ENCODE assay signal across 17 cellular contexts in the genomic region with DNA sequence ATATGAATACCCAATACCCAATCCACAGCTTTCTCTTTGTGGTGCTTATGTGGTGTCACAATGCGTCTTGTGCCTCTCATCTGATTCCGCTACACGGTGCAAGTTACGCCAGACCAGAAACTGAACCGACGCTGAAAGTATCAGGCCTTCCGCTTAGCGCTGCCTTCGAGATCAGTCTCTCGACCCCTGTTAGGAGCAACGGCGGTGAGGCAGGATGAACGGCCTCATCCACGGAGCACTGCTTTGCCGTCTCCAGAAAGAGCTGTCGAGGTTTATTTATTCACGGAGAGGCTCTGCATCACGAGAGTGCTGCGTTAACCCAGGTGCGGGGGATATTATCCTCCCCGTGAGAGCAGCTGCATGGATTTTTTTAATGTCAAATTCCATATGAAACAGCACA.
DNase-seq lines count a peak whose midpoint lies in the region; ATAC-seq and TF ChIP-seq lines count a peak whose summit lies in the region.
"Had no signal": no experiment of that assay in that cellular context is flagged by ENCODE, and none has a peak within 500 bp of the region (broad histone marks: within the 10 kb centered on the region; RNA-seq: fewer than 3 reads in every experiment).

No MANE protein-coding gene starts in this region.

- peak overlapping the region; percentile 24; the same call in 1 of the 2 replicates for H3K14ac ChIP-seq in H9 (ENCODE audit: insufficient read depth, low read length)

- no CpG with 5 or more reads among the region's 21 CpGs for WGBS in H9 (ENCODE audit: extremely low coverage, insufficient read length, low lambda C conversion rate)
- WGBS in spleen, 5 donors: 89 to 94% (median 90%) methylated on average over 21 of the region's 21 CpGs

- H3K27ac ChIP-seq in H9 (ENCODE audit: insufficient read length, low read depth, low read length): no peak overlapping the region
- H3K27ac ChIP-seq in spleen: no peak overlapping the region

- H2BK120ac ChIP-seq in H9 (ENCODE audit: low read depth, low read length, poor library complexity, severe bottlenecking): no peak overlapping the region

- H3K27me3 ChIP-seq in H9 (ENCODE audit: insufficient read depth, low read length) (no peaks in the 10 kb centered on the region), spleen (replicated peaks in 1 of 7) (no peaks in the 10 kb centered on the region)

- TF ChIP-seq POLR2A in spleen (IDR thresholded peaks at IDR 0.05): no peak

- intact Hi-C loops in spleen (cut with DNase I; ENCODE audit: low total_unique reads): no loop called here

- H2BK12ac ChIP-seq in H9 (ENCODE audit: insufficient read length, low read depth, low read length): no peak overlapping the region

- no peak overlapping the region for H3K56ac ChIP-seq in H9 (ENCODE audit: insufficient read length, low read depth, low read length)

- no peak overlapping the region for H3K4ac ChIP-seq in H9 (ENCODE audit: low read depth, low read length)

- H3K79me1 ChIP-seq in H9 (ENCODE audit: insufficient read depth, low read depth, low read length, poor library complexity, severe bottlenecking): no peaks in the 10 kb centered on the region

- no peaks in the 10 kb centered on the region for H3K9me3 ChIP-seq in H9 (ENCODE audit: control insufficient read depth, low read depth, low read length)
- peaks cover 0 to 11% (median 0%) of the 10 kb centered on the region in 8 donors for H3K9me3 ChIP-seq in spleen

- no peak overlapping the region for H3K27ac Mint-ChIP-seq in H9
- H3K27ac Mint-ChIP-seq in chondrocyte (ENCODE audit: unreplicated experiment): no peak overlapping the region
- H3K27ac Mint-ChIP-seq in nephron progenitor cell: peak overlapping the region; percentile 59
- no peak overlapping the region for H3K27ac Mint-ChIP-seq in stimulated activated effector memory CD8-positive, alpha-beta T cell treated with anti-CD3 and anti-CD28 coated beads, Interleukin-12 subunit alpha, Interleukin-12 subunit beta, amount 100 ng/mL, for 72 hours
- H3K27ac Mint-ChIP-seq: CD4-positive, alpha-beta memory T cell had no signal

- no peaks in the 10 kb centered on the region for H3K36me3 ChIP-seq in spleen

- no peak overlapping the region for H2AK5ac ChIP-seq in H9 (ENCODE audit: insufficient read length, low read length)

- no peak overlapping the region for H3K18ac ChIP-seq in H9 (ENCODE audit: insufficient read length, low read depth, low read length)

- H3T11ph ChIP-seq in H9 (ENCODE audit: low read length): no peak overlapping the region

- H3K79me2 ChIP-seq in H9 (ENCODE audit: insufficient read depth, low read length): no peaks in the 10 kb centered on the region

- no peak for ATAC-seq in stimulated activated effector memory CD8-positive, alpha-beta T cell treated with anti-CD3 and anti-CD28 coated beads, Interleukin-12 subunit alpha, Interleukin-12 subunit beta, amount 100 ng/mL, for 72 hours
- ATAC-seq in HG02973 (IDR thresholded peaks at IDR 0.05; ENCODE audit: unreplicated experiment): no peak

- H3K9ac ChIP-seq in H9 (ENCODE audit: extremely low read depth, insufficient read length, low read length): no peak overlapping the region

- H3K27me3 Mint-ChIP-seq in H9 (ENCODE audit: low read depth): no peaks in the 10 kb centered on the region; the same call in 1 of the 2 replicates
- peaks cover under 1% of the 10 kb centered on the region for H3K27me3 Mint-ChIP-seq in chondrocyte (ENCODE audit: low read depth)
- peaks cover 10% of the 10 kb centered on the region for H3K27me3 Mint-ChIP-seq in nephron progenitor cell (ENCODE audit: low read depth, poor library complexity)
- H3K27me3 Mint-ChIP-seq: CD4-positive, alpha-beta memory T cell had no signal

- no peak overlapping the region for H2AFZ ChIP-seq in H9 (ENCODE audit: low read length)

- no peaks in the 10 kb centered on the region for H3K4me1 ChIP-seq in H9 (ENCODE audit: insufficient read depth, low read length)
- no peaks in the 10 kb centered on the region for H3K4me1 ChIP-seq in spleen

- H3K4me3 ChIP-seq in spleen: no peak overlapping the region

- H4K8ac ChIP-seq in H9 (replicated peaks; ENCODE audit: insufficient read length, low read depth, low read length): no peak overlapping the region

- H3K4me3 Mint-ChIP-seq in H9: no peak overlapping the region
- no peak overlapping the region for H3K4me3 Mint-ChIP-seq in chondrocyte (ENCODE audit: unreplicated experiment)
- no peak overlapping the region for H3K4me3 Mint-ChIP-seq in nephron progenitor cell
- H3K4me3 Mint-ChIP-seq in stimulated activated effector memory CD8-positive, alpha-beta T cell treated with anti-CD3 and anti-CD28 coated beads, Interleukin-12 subunit alpha, Interleukin-12 subunit beta, amount 100 ng/mL, for 72 hours: no peak overlapping the region
- H3K4me3 Mint-ChIP-seq: CD4-positive, alpha-beta memory T cell had no signal

- H2BK5ac ChIP-seq in H9 (ENCODE audit: insufficient read length, low read length): no peak overlapping the region

- H2BK15ac ChIP-seq in H9 (ENCODE audit: low read depth, low read length): no peak overlapping the region

- no peaks in the 10 kb centered on the region for H4K20me1 ChIP-seq in H9 (ENCODE audit: control insufficient read depth, insufficient read depth, insufficient read length)

- H4K91ac ChIP-seq in H9 (ENCODE audit: insufficient read length, low read depth, low read length): no peak overlapping the region

- no peak overlapping the region for H3K23ac ChIP-seq in H9 (ENCODE audit: insufficient read length, low read depth, low read length)

- H4K5ac ChIP-seq in H9 (ENCODE audit: insufficient read length, low read depth, low read length): no peak overlapping the region

- TF ChIP-seq CTCF in H9 (conservative IDR thresholded peaks at IDR 0.05) (no peak), chondrocyte (IDR thresholded peaks at IDR 0.05) (no peak), nephron progenitor cell (IDR thresholded peaks at IDR 0.05) (no peak), spleen (IDR thresholded peaks at IDR 0.05 in 8 of 11, conservative IDR thresholded peaks at IDR 0.05 in 3 of 11) (no peak)

- no peak overlapping the region for H2BK20ac ChIP-seq in H9 (ENCODE audit: low read depth, low read length, poor library complexity, severe bottlenecking)

- H3K9me3 Mint-ChIP-seq in H9 (peaks cover 0 to 5% of the 10 kb centered on the region in 2 experiments; a peak in 3 of 5 replicates), chondrocyte (ENCODE audit: low read depth) (peaks cover 12% of the 10 kb centered on the region), nephron progenitor cell (peaks cover 8% of the 10 kb centered on the region)
- H3K9me3 Mint-ChIP-seq in stimulated activated effector memory CD8-positive, alpha-beta T cell treated with anti-CD3 and anti-CD28 coated beads, Interleukin-12 subunit alpha, Interleukin-12 subunit beta, amount 100 ng/mL, for 72 hours: peaks cover 3% of the 10 kb centered on the region
- H3K9me3 Mint-ChIP-seq: CD4-positive, alpha-beta memory T cell had no signal

- peaks cover 19 to 26% of the 10 kb centered on the region in 2 experiments for H3K4me1 Mint-ChIP-seq in H9
- no peaks in the 10 kb centered on the region for H3K4me1 Mint-ChIP-seq in chondrocyte (ENCODE audit: low read depth)
- H3K4me1 Mint-ChIP-seq in nephron progenitor cell: peaks cover 24% of the 10 kb centered on the region
- H3K4me1 Mint-ChIP-seq in stimulated activated effector memory CD8-positive, alpha-beta T cell treated with anti-CD3 and anti-CD28 coated beads, Interleukin-12 subunit alpha, Interleukin-12 subunit beta, amount 100 ng/mL, for 72 hours: no peaks in the 10 kb centered on the region
- H3K4me1 Mint-ChIP-seq: CD4-positive, alpha-beta memory T cell had no signal

- DNase-seq in H9: no peak
- peak; percentile 51 for DNase-seq in chondrocyte (ENCODE audit: low spot score)
- no peak for DNase-seq in nephron progenitor cell
- DNase-seq in spleen: peak; percentile 59
- no peak for DNase-seq in stimulated activated effector memory CD8-positive, alpha-beta T cell treated with anti-CD3 and anti-CD28 coated beads, Interleukin-12 subunit alpha, Interleukin-12 subunit beta, amount 100 ng/mL, for 72 hours (ENCODE audit: low spot score in 2 of 2)
- DNase-seq in LoVo (ENCODE audit: low spot score): no peak
- no peak for DNase-seq in HK-2 (ENCODE audit: unreplicated experiment)
- DNase-seq: C1 segment of cervical spinal cord; Calu3; CD4-positive, alpha-beta memory T cell; COR-L47; DMS53; DMS79 treated with DMSO at 0.1 percent for 48 hours; GF-D8; GOT3; HCEC 1CT had no signal

- H3K4me2 ChIP-seq in H9 (ENCODE audit: insufficient read depth, insufficient read length, low read length): no peak overlapping the region

- H3K23me2 ChIP-seq in H9 (ENCODE audit: insufficient read length, low read depth, low read length, poor library complexity, severe bottlenecking): no peaks in the 10 kb centered on the region

- H3K36me3 Mint-ChIP-seq in H9 (ENCODE audit: insufficient read depth in 1 of 3, low read depth in 3 of 3): peaks cover 0 to 11% (median 0%) of the 10 kb centered on the region in 3 experiments; a peak in 4 of 7 replicates
- H3K36me3 Mint-ChIP-seq in chondrocyte (ENCODE audit: low read depth): no peaks in the 10 kb centered on the region
- H3K36me3 Mint-ChIP-seq in nephron progenitor cell (ENCODE audit: low read depth): no peaks in the 10 kb centered on the region
- no peaks in the 10 kb centered on the region for H3K36me3 Mint-ChIP-seq in stimulated activated effector memory CD8-positive, alpha-beta T cell treated with anti-CD3 and anti-CD28 coated beads, Interleukin-12 subunit alpha, Interleukin-12 subunit beta, amount 100 ng/mL, for 72 hours
- H3K36me3 Mint-ChIP-seq: CD4-positive, alpha-beta memory T cell had no signal

Comparison
In these comparisons a context has a peak if more than half of its experiments do, and no peak if none do; other contexts are left out.
1. DNase-seq: peak in chondrocyte (single experiment) and spleen (single experiment); none in H9 (single experiment), nephron progenitor cell (single experiment), stimulated activated effector memory CD8-positive, alpha-beta T cell treated with anti-CD3 and anti-CD28 coated beads, Interleukin-12 subunit alpha, Interleukin-12 subunit beta, amount 100 ng/mL, for 72 hours (0 of 2), LoVo (single experiment) and HK-2 (single experiment).